In genomic region chr11:14520086-14520901, GRCh38 we compare ENCODE assay signal across 8 cellular contexts. TPM values are rescaled to one million over a fixed set of nuclear protein-coding genes. Genes with fewer than 3 reads are reported as not detected.
A peak's percentile ranks its signal among the peaks of the same experiment; 100 is the strongest.
DNase-seq lines count a peak whose midpoint lies in the region; ATAC-seq and TF ChIP-seq lines count a peak whose summit lies in the region.

PSMA1 (minus strand) TSS chr11:14520386; CDS start chr11:14520299, 87 bp downstream.

- peaks cover 0 to 1% (median 0%) of the 10 kb centered on the region in 3 donors for H3K27me3 Mint-ChIP-seq in CD14-positive monocyte (ENCODE audit: low read depth in 3 of 3)

- peak; percentile 35 for TF ChIP-seq CTCF in CD14-positive monocyte (IDR thresholded peaks at IDR 0.05)
- TF ChIP-seq CTCF in liver (IDR thresholded peaks at IDR 0.05; ENCODE audit: low read depth, low read length, missing input control), result peak; percentile 61

- H3K27ac Mint-ChIP-seq in CD14-positive monocyte, result peak within 1 kb of the TSS; percentile 97 to 99 (median 99)

- TF ChIP-seq RAD21 in liver (IDR thresholded peaks at IDR 0.05), result peak; percentile 65 to 71

- no peaks in the 10 kb centered on the region for H3K27me3 ChIP-seq in liver (ENCODE audit: control insufficient read depth in 4 of 4, insufficient read depth in 4 of 4, low read length in 3 of 4)

- peak within 1 kb of the TSS; percentile 88 to 90 for H3K27ac ChIP-seq in liver (ENCODE audit: low read depth in 1 of 2, low read length in 2 of 2)

- peak; percentile 91 for DNase-seq in CD14-positive monocyte (ENCODE audit: low spot score)
- DNase-seq in NCI-H774 (lab: John Stamatoyannopoulos, UW), result peak; percentile 92
- DNase-seq in activated CD4-positive, alpha-beta T cell treated with anti-CD3 and anti-CD28 coated beads, Interleukin-2, amount 50 U/mL, for 4 hours, result peak; percentile 90
- DNase-seq in dermis microvascular lymphatic vessel endothelial cell (ENCODE audit: low read depth in 2 of 2), result peak; percentile 83 to 97
- DNase-seq in stimulated activated CD4-positive, alpha-beta T cell treated with anti-CD3 and anti-CD28 coated beads, Interleukin-4, amount 100 ng/mL, for 24 hours, result peak; percentile 95

- H3K36me3 Mint-ChIP-seq in CD14-positive monocyte, result peaks cover 19 to 31% of the 10 kb centered on the region in 2 donors

- H3K36me3 ChIP-seq in liver (ENCODE audit: control insufficient read depth in 4 of 4, insufficient read depth in 3 of 4, low read depth in 1 of 4, low read length in 3 of 4), result peaks cover 5 to 10% (median 6%) of the 10 kb centered on the region in 4 donors

- H3K4me3 ChIP-seq in liver (ENCODE audit: low read depth in 1 of 3, low read length in 3 of 3), result peak within 1 kb of the TSS; percentile 63 to 96 (median 93)

- H3K4me1 ChIP-seq in liver (ENCODE audit: control insufficient read depth in 4 of 4, insufficient read depth in 4 of 4, low read length in 3 of 4), result peaks cover 0 to 16% (median 8%) of the 10 kb centered on the region in 4 donors

- WGBS in liver, result under 1% methylated on average over 55 of the region's 55 CpGs

- intact Hi-C loops in CD14-positive monocyte (cut with micrococcal nuclease), result loop anchor here (5.0 kb wide), 2 partner anchors 117 to 372 kb away; partner anchors contain the start of gene CYP2R1 (in 1 of the 2)

- peak within 1 kb of the TSS; percentile 96 to 97 for H3K9ac ChIP-seq in liver (ENCODE audit: low read depth in 1 of 2, low read length in 2 of 2)

- ATAC-seq in GM19395 (IDR thresholded peaks at IDR 0.05; ENCODE audit: unreplicated experiment), result peak; percentile 93
- ATAC-seq in HG03565 (IDR thresholded peaks at IDR 0.05; ENCODE audit: unreplicated experiment), result peak; percentile 91

- no peaks in the 10 kb centered on the region for H3K9me3 ChIP-seq in liver (ENCODE audit: control insufficient read depth in 4 of 4, low read length in 3 of 4)

- H3K9me3 Mint-ChIP-seq in CD14-positive monocyte, result no peaks in the 10 kb centered on the region

- peaks cover 18% of the 10 kb centered on the region for H3K4me1 Mint-ChIP-seq in CD14-positive monocyte

- H3K4me3 Mint-ChIP-seq in CD14-positive monocyte, result peak within 1 kb of the TSS; percentile 90 to 97

TF ChIP-seq in liver, 16 proteins besides CTCF, POLR2A, EP300 and RAD21:
- peak; percentile 79 for TF ChIP-seq MAX (IDR thresholded peaks at IDR 0.05)
- TF ChIP-seq SP1 (IDR thresholded peaks at IDR 0.05), result peak; percentile 90
- TF ChIP-seq HNF4A (conservative IDR thresholded peaks at IDR 0.05), result peak; percentile 47 to 54
- TF ChIP-seq YY1 (IDR thresholded peaks at IDR 0.05), result peak; percentile 86
- no peak for TF ChIP-seq FOXA2 (IDR thresholded peaks at IDR 0.05)
- TF ChIP-seq RXRA (IDR thresholded peaks at IDR 0.05), result peak; percentile 55 to 64
- no peak for TF ChIP-seq ATF3 (IDR thresholded peaks at IDR 0.05)
- peak; percentile 78 for TF ChIP-seq NR2F2 (IDR thresholded peaks at IDR 0.05)
- peak; percentile 83 for TF ChIP-seq REST (IDR thresholded peaks at IDR 0.05)
- peak; percentile 74 for TF ChIP-seq ZBTB33 (IDR thresholded peaks at IDR 0.05)
- TF ChIP-seq HNF4G (IDR thresholded peaks at IDR 0.05), result peak; percentile 11
- TF ChIP-seq GABPA (IDR thresholded peaks at IDR 0.05 in 1 of 2, conservative IDR thresholded peaks at IDR 0.05 in 1 of 2), result peak in 1 of 2 donors; percentile 76
- TF ChIP-seq FOXA1 (IDR thresholded peaks at IDR 0.05), result peak; percentile 26
- peak; percentile 26 to 78 for TF ChIP-seq JUND (IDR thresholded peaks at IDR 0.05)
- peak in 1 of 2 donors; percentile 89 for TF ChIP-seq EGR1 (IDR thresholded peaks at IDR 0.05; ENCODE audit: low read depth in 2 of 2)
- peak; percentile 62 for TF ChIP-seq TAF1 (conservative IDR thresholded peaks at IDR 0.05)

RNA-seq across cellular contexts. Expression of gene PSMA1, which starts in this region (rescaled TPM):
- polyA plus RNA-seq in CD14-positive monocyte (100 to 1,000 TPM; 201 to 228 TPM), liver (100 to 1,000 TPM in 1 of 2 donors, 10 to 100 TPM in 1; 84.9 to 191 TPM)
- total RNA-seq in dermis microvascular lymphatic vessel endothelial cell (156 and 199 TPM in 2 replicates), liver (10 to 100 TPM; 76.5 to 84.5 TPM)

Comparison
In these comparisons a context has a peak if more than half of its experiments do, and no peak if none do; other contexts are left out.
1. Peak in every context shown above with its lines: DNase-seq, ATAC-seq, H3K4me3 ChIP-seq and H3K27ac ChIP-seq.